ENCODE assay signal across 14 cellular contexts in genomic region chr10:69467928-69468770, GRCh38. TPM values are rescaled to one million over a fixed set of nuclear protein-coding genes. Genes with fewer than 3 reads are reported as not detected.
DNase-seq lines count a peak whose midpoint lies in the region; ATAC-seq and TF ChIP-seq lines count a peak whose summit lies in the region.
"Had no signal": no experiment of that assay in that cellular context is flagged by ENCODE, and none has a peak within 500 bp of the region (broad histone marks: within the 10 kb centered on the region; RNA-seq: fewer than 3 reads in every experiment).

No MANE protein-coding gene starts in this region.

- H3K4me3 ChIP-seq in HUES64 (ENCODE audit: low read length) (no peak overlapping the region), left lung (no peak overlapping the region), suprapubic skin (no peak overlapping the region)
- H3K4me3 ChIP-seq: adrenal gland, HAP-1, mucosa of descending colon had no signal

- DNase-seq in left lung, result no peak
- DNase-seq in suprapubic skin (ENCODE audit: low spot score in 2 of 2), result no peak
- DNase-seq in activated CD4-positive, CD25-positive, alpha-beta regulatory T cell (lab: John Stamatoyannopoulos, UW), result no peak
- DNase-seq in Calu3, result no peak
- DNase-seq: adrenal gland; mucosa of descending colon; stimulated activated CD4-positive, alpha-beta T cell treated with anti-CD3 and anti-CD28 coated beads, Interleukin-2, amount 100 ng/mL, for 24 hours had no signal

- no peak for TF ChIP-seq POLR2A in suprapubic skin (IDR thresholded peaks at IDR 0.05)

- no peak for TF ChIP-seq EP300 in suprapubic skin (IDR thresholded peaks at IDR 0.05)

- peaks cover 73% of the 10 kb centered on the region for H3K4me1 Mint-ChIP-seq in Calu3 (ENCODE audit: low read depth, unreplicated experiment)

- H3K36me3 ChIP-seq in HUES64 (ENCODE audit: insufficient read depth, low read length), result no peaks in the 10 kb centered on the region
- no peaks in the 10 kb centered on the region for H3K36me3 ChIP-seq in left lung
- no peaks in the 10 kb centered on the region for H3K36me3 ChIP-seq in suprapubic skin
- H3K36me3 ChIP-seq: adrenal gland, HAP-1 had no signal

- H3K27me3 ChIP-seq in HUES64 (ENCODE audit: insufficient read depth, low read length) (no peaks in the 10 kb centered on the region), left lung (no peaks in the 10 kb centered on the region), suprapubic skin (no peaks in the 10 kb centered on the region)
- H3K27me3 ChIP-seq: adrenal gland had no signal

- H3K4me1 ChIP-seq in HUES64 (ENCODE audit: insufficient read depth, low read length) (peaks cover 10% of the 10 kb centered on the region; the same call in 1 of the 2 replicates), left lung (peaks cover 26 to 76% of the 10 kb centered on the region in 2 donors), suprapubic skin (peaks cover 29% of the 10 kb centered on the region)
- H3K4me1 ChIP-seq: HAP-1 had no signal

- no TSS peak for BruUV-seq in Calu3 (replicated peaks; lab: Mats Ljungman, UMichigan)

- no peak for ATAC-seq in left lung
- no peak for ATAC-seq in GM18517 (IDR thresholded peaks at IDR 0.05; ENCODE audit: unreplicated experiment)
- ATAC-seq: activated CD4-positive, CD25-positive, alpha-beta regulatory T cell treated with anti-CD3 and anti-CD28 coated beads, Interleukin-2, amount 50 U/mL, for 24 hours; mucosa of descending colon; SK-N-SH treated with all-trans-retinoic acid at 6 μM for 48 hours had no signal

- H3K9me3 Mint-ChIP-seq in Calu3 (ENCODE audit: low read depth, unreplicated experiment), result no peaks in the 10 kb centered on the region

- CTCF ChIA-PET in Calu3 (lab: Charles Lee), result interaction anchor here (0.7 to 2.7 kb wide), 12 partner anchors 11 to 340 kb away, joined by 3 to 19 read pairs (median 3); partner anchors contain the start of gene TSPAN15

- intact Hi-C loops in left lung (cut with DNase I) (no loop called here), Calu3 (cut with micrococcal nuclease; ENCODE audit: unreplicated experiment) (no loop called here)

- 74% methylated on average over 13 of the region's 13 CpGs for WGBS in HUES64
- 55% methylated on average over 12 of the region's 13 CpGs for WGBS in suprapubic skin

- peaks cover 32% of the 10 kb centered on the region for H3K36me3 Mint-ChIP-seq in Calu3 (ENCODE audit: insufficient read depth, unreplicated experiment)

- H3K27ac ChIP-seq in HUES64 (ENCODE audit: low read depth, low read length) (no peak overlapping the region; the same call in 1 of the 2 replicates), VCaP (peak overlapping the region; percentile 73), left lung (peak overlapping the region; percentile 28 to 62), suprapubic skin (peak overlapping the region; percentile 5)

- H3K9ac ChIP-seq in HUES64 (ENCODE audit: low read depth, low read length), result peak overlapping the region; percentile 44; the same call in 1 of the 2 replicates

- no peak overlapping the region for H3K27ac Mint-ChIP-seq in Calu3 (ENCODE audit: unreplicated experiment)

- no peak overlapping the region for H3K4me3 Mint-ChIP-seq in Calu3 (ENCODE audit: low read depth, unreplicated experiment)

- TF ChIP-seq CTCF in VCaP (conservative IDR thresholded peaks at IDR 0.05) (no peak), left lung (IDR thresholded peaks at IDR 0.05) (no peak), suprapubic skin (IDR thresholded peaks at IDR 0.05) (no peak), Calu3 (IDR thresholded peaks at IDR 0.05; ENCODE audit: unreplicated experiment) (no peak)

- no peaks in the 10 kb centered on the region for H3K9me3 ChIP-seq in HUES64 (ENCODE audit: insufficient read depth, low read depth, low read length)
- no peaks in the 10 kb centered on the region for H3K9me3 ChIP-seq in left lung
- H3K9me3 ChIP-seq in suprapubic skin, result no peaks in the 10 kb centered on the region
- H3K9me3 ChIP-seq: adrenal gland, HAP-1, mucosa of descending colon had no signal

- no peaks in the 10 kb centered on the region for H3K27me3 Mint-ChIP-seq in Calu3 (ENCODE audit: unreplicated experiment)

RNA-seq across cellular contexts. Expression of gene TSPAN15, which starts 16.9 kb away (rescaled TPM):
- 5.3 TPM for polyA plus RNA-seq in HUES64 (2013, experiment 1 of 2)
- polyA plus RNA-seq in HUES64 (2013, experiment 2 of 2), result 6.2 TPM
- 10 to 100 TPM; 52.4 to 67.9 TPM for total RNA-seq in left lung
- 10 to 100 TPM in 2 of 4 donors, 1 to 10 TPM in 2; 4.0 to 18.1 (median 11.7) TPM for total RNA-seq in suprapubic skin
- 137 and 165 TPM in 2 replicates for total RNA-seq in Calu3 (2022)

RNA-seq across cellular contexts. Expression of gene TACR2, which starts 51.4 kb away (rescaled TPM):
- polyA plus RNA-seq in HUES64 (2013, experiment 1 of 2), result not detected
- not detected for polyA plus RNA-seq in HUES64 (2013, experiment 2 of 2)
- total RNA-seq in left lung, result under 1 TPM; 0.31 to 0.55 TPM
- 1 to 10 TPM in 1 of 4 donors, under 1 TPM in 3; 0.25 to 1.2 (median 0.63) TPM for total RNA-seq in suprapubic skin
- total RNA-seq in Calu3 (2022), result 0.26 and 0.34 TPM in 2 replicates
- total RNA-seq: MCF 10A had no signal
